9 cellular contexts compared by ENCODE assay signal in genomic region chr12:2752676-2753371, GRCh38. TPM values are rescaled to one million over a fixed set of nuclear protein-coding genes. Genes with fewer than 3 reads are reported as not detected.
A peak's percentile ranks its signal among the peaks of the same experiment; 100 is the strongest.
DNase-seq lines count a peak whose midpoint lies in the region; ATAC-seq and TF ChIP-seq lines count a peak whose summit lies in the region.
"Had no signal": no experiment of that assay in that cellular context is flagged by ENCODE, and none has a peak within 500 bp of the region (broad histone marks: within the 10 kb centered on the region; RNA-seq: fewer than 3 reads in every experiment).

No MANE protein-coding gene starts in this region.

- H3K27me3 ChIP-seq in CD8-positive, alpha-beta memory T cell (ENCODE audit: insufficient read depth, low read length, poor library complexity, severe bottlenecking), result peaks cover 4% of the 10 kb centered on the region
- peaks cover 35% of the 10 kb centered on the region for H3K27me3 ChIP-seq in WERI-Rb-1 (ENCODE audit: insufficient read depth, low read depth, severe bottlenecking)
- H3K27me3 ChIP-seq in brain microvascular endothelial cell (replicated peaks), result peaks cover 5% of the 10 kb centered on the region

- H3K9me3 Mint-ChIP-seq in CD8-positive, alpha-beta memory T cell, result peaks cover 0 to 6% (median 0%) of the 10 kb centered on the region in 5 donors
- H3K9me3 Mint-ChIP-seq: stimulated activated naive CD8-positive, alpha-beta T cell treated with anti-CD3 and anti-CD28 coated beads, Interleukin-15, Interleukin-2, amounts not matched to agents 100 ng/mL and 50 ng/mL, for 24 hours had no signal

- DNase-seq in CD8-positive, alpha-beta memory T cell, result peak; percentile 65 to 83 (median 70)
- DNase-seq in HuH-7 (ENCODE audit: low spot score) (peak; percentile 67), WERI-Rb-1 (peak; percentile 17), brain microvascular endothelial cell (peak; percentile 31), middle frontal gyrus (ENCODE audit: extremely low spot score, low spot score) (no peak)
- peak; percentile 74 for DNase-seq in stimulated activated CD4-positive, alpha-beta T cell treated with anti-CD3 and anti-CD28 coated beads, Interleukin-12 subunit alpha, Interleukin-12 subunit beta, amount 100 ng/mL, for 4 hours

- H3K4me3 ChIP-seq in CD8-positive, alpha-beta memory T cell (ENCODE audit: low read length), result no peak overlapping the region
- H3K4me3 ChIP-seq in WERI-Rb-1 (ENCODE audit: low read depth, low read length), result peak overlapping the region; percentile 38
- no peak overlapping the region for H3K4me3 ChIP-seq in brain microvascular endothelial cell (ENCODE audit: low read depth, low read length)
- peak overlapping the region; percentile 32; the same call in 1 of the 2 replicates for H3K4me3 ChIP-seq in iPS-18c (ENCODE audit: insufficient read depth, low read depth, low read length)

- H3K27ac Mint-ChIP-seq in CD8-positive, alpha-beta memory T cell, result no peak overlapping the region
- H3K27ac Mint-ChIP-seq: stimulated activated naive CD8-positive, alpha-beta T cell treated with anti-CD3 and anti-CD28 coated beads, Interleukin-15, Interleukin-2, amounts not matched to agents 100 ng/mL and 50 ng/mL, for 24 hours had no signal

- H3K4me1 ChIP-seq in CD8-positive, alpha-beta memory T cell (ENCODE audit: insufficient read depth, low read length), result no peaks in the 10 kb centered on the region

- in situ Hi-C loops in brain microvascular endothelial cell (cut with HindIII; ENCODE audit: low pct_ligation_motif_present, low sequenced_read_pairs), result no loop called here

- POLR2A ChIA-PET in CD8-positive, alpha-beta memory T cell (lab: Charles Lee), result no interaction called here

- TF ChIP-seq CTCF in WERI-Rb-1 (IDR thresholded peaks at IDR 0.05; ENCODE audit: low read depth, low read length), result no peak
- peak; percentile 17 for TF ChIP-seq CTCF in brain microvascular endothelial cell (IDR thresholded peaks at IDR 0.05; ENCODE audit: low read depth, low read length, missing control alignments)

- H3K27me3 Mint-ChIP-seq in CD8-positive, alpha-beta memory T cell, result peaks cover 43 to 57% of the 10 kb centered on the region in 2 donors

- no peak overlapping the region for H3K4me3 Mint-ChIP-seq in CD8-positive, alpha-beta memory T cell
- H3K4me3 Mint-ChIP-seq: stimulated activated naive CD8-positive, alpha-beta T cell treated with anti-CD3 and anti-CD28 coated beads, Interleukin-15, Interleukin-2, amounts not matched to agents 100 ng/mL and 50 ng/mL, for 24 hours had no signal

- peaks cover 0 to 5% (median 0%) of the 10 kb centered on the region in 3 donors for H3K36me3 Mint-ChIP-seq in CD8-positive, alpha-beta memory T cell

- ATAC-seq in GM18511 (IDR thresholded peaks at IDR 0.05; ENCODE audit: unreplicated experiment), result no peak

- H3K9me3 ChIP-seq in CD8-positive, alpha-beta memory T cell (ENCODE audit: low read length), result no peaks in the 10 kb centered on the region
- no peaks in the 10 kb centered on the region for H3K9me3 ChIP-seq in WERI-Rb-1 (ENCODE audit: severe bottlenecking)
- H3K9me3 ChIP-seq in iPS-18c (ENCODE audit: control insufficient read depth, insufficient read depth, low read length), result no peaks in the 10 kb centered on the region

- CTCF ChIA-PET in CD8-positive, alpha-beta memory T cell (lab: Charles Lee), result no interaction called here

- peaks cover 0 to 5% (median 3%) of the 10 kb centered on the region in 3 donors for H3K4me1 Mint-ChIP-seq in CD8-positive, alpha-beta memory T cell

- H3K36me3 ChIP-seq in CD8-positive, alpha-beta memory T cell (ENCODE audit: insufficient read depth, low read length), result no peaks in the 10 kb centered on the region
- H3K36me3 ChIP-seq in WERI-Rb-1, result no peaks in the 10 kb centered on the region
- no peaks in the 10 kb centered on the region for H3K36me3 ChIP-seq in brain microvascular endothelial cell (replicated peaks)

- H3K27ac ChIP-seq in CD8-positive, alpha-beta memory T cell (ENCODE audit: low read depth, low read length), result no peak overlapping the region
- H3K27ac ChIP-seq in WERI-Rb-1, result no peak overlapping the region
- H3K27ac ChIP-seq in brain microvascular endothelial cell, result no peak overlapping the region

RNA-seq across cellular contexts. Expression of gene FKBP4, which starts 41.9 kb away (rescaled TPM):
- 100 to 1,000 TPM; 172 to 183 TPM for total RNA-seq in CD8-positive, alpha-beta memory T cell
- polyA plus RNA-seq in CD8-positive, alpha-beta memory T cell, result 35.1 TPM

RNA-seq across cellular contexts. Expression of gene ITFG2, which starts 59.6 kb away (rescaled TPM):
- total RNA-seq in CD8-positive, alpha-beta memory T cell, result 10 to 100 TPM; 36.9 to 39.3 TPM
- 53.3 TPM for polyA plus RNA-seq in CD8-positive, alpha-beta memory T cell

Comparison
In these comparisons a context has a peak if more than half of its experiments do, and no peak if none do; other contexts are left out.
1. H3K4me3 ChIP-seq: peak in WERI-Rb-1 (single experiment) and iPS-18c (single experiment); none in CD8-positive, alpha-beta memory T cell (single experiment) and brain microvascular endothelial cell (single experiment).